Comparison of ENCODE assay signal across 8 cellular contexts in genomic region chrX:74550295-74550802, GRCh38.
A peak's percentile ranks its signal among the peaks of the same experiment; 100 is the strongest.
DNase-seq lines count a peak whose midpoint lies in the region; ATAC-seq, FAIRE-seq and TF ChIP-seq lines count a peak whose summit lies in the region.

No MANE protein-coding gene starts in this region.

- H3K9ac ChIP-seq in kidney (ENCODE audit: low read length in 2 of 2), result no peak overlapping the region

- H3K27ac Mint-ChIP-seq in MCF 10A (ENCODE audit: low read depth, unreplicated experiment), result no peak overlapping the region

- POLR2A ChIA-PET in MCF 10A (lab: Yijun Ruan, JAX), result interaction anchor here (0.7 kb wide), 1 partner anchor 26 kb away, joined by 5 read pairs; no protein-coding TSS in a partner anchor

- TF ChIP-seq CTCF in AG09309 (IDR thresholded peaks at IDR 0.05; ENCODE audit: control insufficient read depth, insufficient read depth, low read depth, low read length, missing control alignments), result peak; percentile 99
- TF ChIP-seq CTCF in WI38 (IDR thresholded peaks at IDR 0.05; ENCODE audit: low read depth, low read length), result peak; percentile 93
- TF ChIP-seq CTCF in MCF 10A (IDR thresholded peaks at IDR 0.05; ENCODE audit: unreplicated experiment), result peak; percentile 98
- peak; percentile 99 for TF ChIP-seq CTCF in kidney (IDR thresholded peaks at IDR 0.05; ENCODE audit: borderline replicate concordance, extremely low read depth, insufficient read depth)

- H3K9me3 ChIP-seq in kidney (ENCODE audit: control insufficient read depth in 1 of 2, low read length in 2 of 2), result peaks cover 0 to 5% of the 10 kb centered on the region in 2 donors

- H3K4me3 Mint-ChIP-seq in MCF 10A (ENCODE audit: unreplicated experiment), result no peak overlapping the region

- no peaks in the 10 kb centered on the region for H3K4me1 Mint-ChIP-seq in MCF 10A (ENCODE audit: insufficient read depth, unreplicated experiment)

- H3K36me3 Mint-ChIP-seq in MCF 10A (ENCODE audit: insufficient read depth, unreplicated experiment), result no peaks in the 10 kb centered on the region

- ATAC-seq in GM19025 (IDR thresholded peaks at IDR 0.05; ENCODE audit: low read depth, unreplicated experiment) (peak; percentile 79), HG03175 (IDR thresholded peaks at IDR 0.05; ENCODE audit: unreplicated experiment) (peak; percentile 85)

- peak; percentile 63 for FAIRE-seq in kidney (lab: Jason Lieb, UNC)

- CTCF ChIA-PET in MCF 10A (lab: Yijun Ruan, JAX), result interaction anchor here (0.6 to 1.7 kb wide), 11 partner anchors 10 to 522 kb away, joined by 3 to 11 read pairs (median 4); no protein-coding TSS in a partner anchor

- H3K4me3 ChIP-seq in AG09309 (ENCODE audit: control insufficient read depth, low read depth, low read length) (no peak overlapping the region), WI38 (ENCODE audit: low read depth, low read length) (peak overlapping the region; percentile 31; the same call in 1 of the 2 replicates), kidney (ENCODE audit: low read length in 2 of 2) (peak overlapping the region; percentile 14 to 34)

- H3K27me3 Mint-ChIP-seq in MCF 10A (ENCODE audit: insufficient read depth, unreplicated experiment), result peaks cover 2% of the 10 kb centered on the region

- no peak overlapping the region for H3K27ac ChIP-seq in kidney (ENCODE audit: low read depth in 2 of 2, low read length in 2 of 2)

- intact Hi-C loops in MCF 10A (cut with micrococcal nuclease), result loop anchor here (1.0 to 2.0 kb wide), 5 partner anchors 15 to 695 kb away; no protein-coding TSS in a partner anchor
- intact Hi-C loops in kidney (cut with DNase I), result no loop called here

- no peaks in the 10 kb centered on the region for H3K36me3 ChIP-seq in kidney (ENCODE audit: control insufficient read depth in 1 of 2, insufficient read depth in 2 of 2, low read length in 2 of 2)

- no peak for DNase-seq in AG09309 (ENCODE audit: low read depth)
- DNase-seq in NCI-H226, result peak; percentile 23
- peak; percentile 76 for DNase-seq in MCF 10A (ENCODE audit: unreplicated experiment)
- peak; percentile 91 for DNase-seq in kidney
- peak; percentile 79 to 88 for DNase-seq in stimulated activated CD4-positive, alpha-beta T cell treated with anti-CD3 and anti-CD28 coated beads, Interleukin-1b, Interleukin-23, amount 100 ng/mL, for 4 hours (ENCODE audit: low read depth in 2 of 2)

- no TSS peak for BruUV-seq in MCF 10A (replicated peaks; lab: Mats Ljungman, UMichigan)

- no peaks in the 10 kb centered on the region for H3K9me3 Mint-ChIP-seq in MCF 10A (ENCODE audit: unreplicated experiment)

- H3K4me1 ChIP-seq in kidney (ENCODE audit: control insufficient read depth in 1 of 2, insufficient read depth in 1 of 2, low read depth in 1 of 2, low read length in 2 of 2), result no peaks in the 10 kb centered on the region
